ENCODE assay signal across 9 cellular contexts in the genomic region with DNA sequence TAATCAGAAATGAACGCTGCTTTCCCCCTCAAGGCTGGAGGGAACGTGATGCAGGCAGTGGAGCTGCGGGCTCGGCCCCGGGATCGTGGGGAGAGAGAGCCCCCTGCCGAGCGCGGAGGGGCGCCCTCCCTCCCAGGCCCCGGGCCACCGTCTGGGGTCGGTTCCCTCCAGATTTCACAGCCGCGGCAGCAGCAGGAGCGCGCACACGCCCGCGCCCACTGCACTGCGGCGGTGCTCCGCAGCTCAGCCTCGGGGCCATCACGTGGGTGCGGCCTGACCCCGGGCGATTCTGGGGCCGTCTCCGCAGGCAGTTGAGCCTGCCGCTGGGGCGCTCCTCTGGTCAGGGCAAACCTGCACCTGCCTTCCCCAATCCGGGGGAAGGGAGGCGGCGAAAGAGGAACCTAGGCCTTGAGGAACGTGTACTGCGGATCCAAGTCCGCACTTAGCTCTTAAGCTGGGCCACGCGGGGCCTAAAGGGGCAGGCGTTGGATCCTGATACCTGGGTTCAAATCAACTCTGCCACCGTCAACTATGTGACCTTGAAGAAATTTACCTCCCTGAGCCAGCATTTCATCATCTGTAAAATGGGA. TPM values are rescaled to one million over a fixed set of nuclear protein-coding genes. Genes with fewer than 3 reads are reported as not detected.
DNase-seq lines count a peak whose midpoint lies in the region; ATAC-seq lines count a peak whose summit lies in the region.
"Had no signal": no experiment of that assay in that cellular context is flagged by ENCODE, and none has a peak within 500 bp of the region (broad histone marks: within the 10 kb centered on the region; RNA-seq: fewer than 3 reads in every experiment).

No MANE protein-coding gene starts in this region.

- peak in 2 of 3 experiments; percentile 49 to 59 for DNase-seq in NCI-H1417 (lab: John Stamatoyannopoulos, UW)
- DNase-seq in NCI-H1417 treated with DMSO at 0.1 percent for 48 hours (lab: John Stamatoyannopoulos, UW): no peak
- DNase-seq in OCI-M1 (lab: John Stamatoyannopoulos, UW): peak; percentile 27
- peak; percentile 53 to 71 for DNase-seq in left colon
- DNase-seq in stimulated activated CD4-positive, alpha-beta T cell treated with anti-CD3 and anti-CD28 coated beads, Interleukin-4, amount 100 ng/mL, for 1 hour: peak; percentile 30
- no peak for DNase-seq in NCI-H446 treated with DMSO at 0.1 percent for 48 hours (lab: John Stamatoyannopoulos, UW)

- intact Hi-C loops in left colon (cut with DNase I, micrococcal nuclease): no loop called here

- H3K27ac ChIP-seq in cingulate gyrus (ENCODE audit: low read depth, low read length): peak overlapping the region; percentile 11
- H3K27ac ChIP-seq: C4-2B had no signal

- ATAC-seq in HG02571 (IDR thresholded peaks at IDR 0.05; ENCODE audit: unreplicated experiment) (peak; percentile 82), left colon (peak; percentile 61)

RNA-seq across cellular contexts. Expression of a gene that starts 9.4 kb away (rescaled TPM):
- total RNA-seq in left colon: 10 to 100 TPM; 77.8 to 99.1 TPM

RNA-seq across cellular contexts. Expression of a gene that starts 36.0 kb away (rescaled TPM):
- total RNA-seq in left colon: 100 to 1,000 TPM; 133 to 147 TPM

RNA-seq across cellular contexts. Expression of a gene that starts 43.8 kb away (rescaled TPM):
- total RNA-seq in left colon: 1 to 10 TPM in 1 of 2 donors, under 1 TPM in 1; 0.95 to 2.1 TPM

RNA-seq across cellular contexts. Expression of a gene that starts 54.7 kb away (rescaled TPM):
- 10 to 100 TPM; 69.3 to 72.0 TPM for total RNA-seq in left colon

Comparison
In these comparisons a context has a peak if more than half of its experiments do, and no peak if none do; other contexts are left out.
1. DNase-seq: peak in NCI-H1417 (2 of 3), OCI-M1 (single experiment), left colon (2 of 2) and stimulated activated CD4-positive, alpha-beta T cell treated with anti-CD3 and anti-CD28 coated beads, Interleukin-4, amount 100 ng/mL, for 1 hour (single experiment); none in NCI-H1417 treated with DMSO at 0.1 percent for 48 hours (single experiment) and NCI-H446 treated with DMSO at 0.1 percent for 48 hours (single experiment).